In genomic region chr16:29961479-29962343, GRCh38 we compare ENCODE assay signal across 8 cellular contexts. TPM values are rescaled to one million over a fixed set of nuclear protein-coding genes. Genes with fewer than 3 reads are reported as not detected.
A peak's percentile ranks its signal among the peaks of the same experiment; 100 is the strongest.
DNase-seq lines count a peak whose midpoint lies in the region; ATAC-seq and TF ChIP-seq lines count a peak whose summit lies in the region.

Gene TMEM219 (plus strand): TSS chr16:29962079. CDS start chr16:29963144, 1,065 bp downstream.

- DNase-seq in AG09319 (ENCODE audit: extremely low read depth, low read depth): peak; percentile 67
- peak; percentile 57 for DNase-seq in NCI-H524 treated with DMSO at 0.1 percent for 48 hours (lab: John Stamatoyannopoulos, UW)
- peak; percentile 90 to 91 for DNase-seq in activated CD4-positive, alpha-beta T cell treated with anti-CD3 and anti-CD28 coated beads for 4 hours
- peak; percentile 86 to 93 for DNase-seq in left colon
- DNase-seq in stimulated activated CD4-positive, alpha-beta T cell treated with anti-CD3 and anti-CD28 coated beads, Interleukin-1b, Interleukin-23, amount 100 ng/mL, for 48 hours: peak; percentile 89

- ATAC-seq in GM19035 (IDR thresholded peaks at IDR 0.05; ENCODE audit: unreplicated experiment) (peak; percentile 83), HG03354 (IDR thresholded peaks at IDR 0.05; ENCODE audit: poor library complexity, severe bottlenecking, unreplicated experiment) (peak; percentile 83), left colon (peak; percentile 92)

- H3K27ac ChIP-seq in cingulate gyrus (ENCODE audit: low read depth, low read length): peak within 1 kb of the TSS; percentile 95

- TF ChIP-seq CTCF in AG09319 (IDR thresholded peaks at IDR 0.05; ENCODE audit: low read depth, low read length): peak; percentile 17

- intact Hi-C loops in left colon (cut with DNase I, micrococcal nuclease): no loop called here

RNA-seq across cellular contexts. Expression of gene TMEM219, which starts in this region (rescaled TPM):
- 100 to 1,000 TPM; 187 to 192 TPM for total RNA-seq in left colon

Comparison
In these comparisons a context has a peak if more than half of its experiments do, and no peak if none do; other contexts are left out.
1. Peak in every context shown above with its lines: DNase-seq, ATAC-seq and H3K27ac ChIP-seq.